Comparison of ENCODE assay signal across 8 cellular contexts in the genomic region with DNA sequence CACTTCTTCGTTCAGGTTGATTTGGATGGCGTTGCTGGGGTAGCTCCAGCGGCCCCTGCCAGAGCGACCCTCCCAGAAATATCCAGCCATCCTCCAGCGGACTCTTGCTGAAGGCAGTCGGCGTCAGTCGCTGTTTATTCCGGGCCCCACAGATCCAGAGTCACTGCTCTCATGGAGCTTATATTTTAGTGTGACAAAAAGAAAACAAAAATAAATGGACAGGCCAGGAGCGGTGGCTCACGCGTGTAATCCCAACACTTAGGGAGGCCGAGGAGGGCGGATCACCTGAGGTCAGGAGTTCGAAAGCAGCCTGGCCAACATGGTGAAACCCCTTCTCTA. TPM values are rescaled to one million over a fixed set of nuclear protein-coding genes. Genes with fewer than 3 reads are reported as not detected.
A peak's percentile ranks its signal among the peaks of the same experiment; 100 is the strongest.
DNase-seq lines count a peak whose midpoint lies in the region; ATAC-seq and TF ChIP-seq lines count a peak whose summit lies in the region.

No MANE protein-coding gene starts in this region.

- H3K18ac ChIP-seq in H9 (ENCODE audit: insufficient read length, low read depth, low read length): peak overlapping the region; percentile 56

- H3K56ac ChIP-seq in H9 (ENCODE audit: insufficient read length, low read depth, low read length): no peak overlapping the region

- H3K23me2 ChIP-seq in H9 (ENCODE audit: insufficient read length, low read depth, low read length, poor library complexity, severe bottlenecking): no peaks in the 10 kb centered on the region

- H4K8ac ChIP-seq in H9 (replicated peaks; ENCODE audit: insufficient read length, low read depth, low read length): no peak overlapping the region

- no peak for DNase-seq in H9
- no peak for DNase-seq in activated B cell treated with CpG ODN at 0.5 μM for 24 hours
- DNase-seq in left ventricle myocardium superior: no peak
- DNase-seq in NCI-H510A treated with DMSO at 0.1 percent for 48 hours (lab: John Stamatoyannopoulos, UW): no peak
- DNase-seq in NCI-H1092 (lab: John Stamatoyannopoulos, UW): no peak

- no peaks in the 10 kb centered on the region for H3K79me2 ChIP-seq in H9 (ENCODE audit: insufficient read depth, low read length)

- H4K20me1 ChIP-seq in H9 (ENCODE audit: control insufficient read depth, insufficient read depth, insufficient read length): no peaks in the 10 kb centered on the region

- intact Hi-C loops in activated B cell treated with CpG ODN at 0.5 μM for 24 hours (cut with micrococcal nuclease) (loop anchor here (1.0 to 5.0 kb wide), 11 partner anchors 115 to 1029 kb away; partner anchors contain the start of genes GART, ITSN1, MIS18A and PAXBP1), left ventricle myocardium superior (cut with micrococcal nuclease) (no loop called here)

- peak overlapping the region; percentile 2 for H3K27ac ChIP-seq in H9 (ENCODE audit: insufficient read length, low read depth, low read length)
- H3K27ac ChIP-seq in skeletal muscle tissue (ENCODE audit: low read depth, low read length): peak overlapping the region; percentile 87

- POLR2A ChIA-PET in activated B cell treated with CpG ODN at 0.5 μM for 24 hours (lab: Charles Lee): interaction anchor here (1.1 to 2.3 kb wide), 6 partner anchors 114 to 882 kb away, joined by 3 to 14 read pairs (median 6); partner anchors contain the start of genes PAXBP1, SYNJ1, TMEM50B and URB1

- no CpG with 5 or more reads among the region's 15 CpGs for WGBS in H9 (ENCODE audit: extremely low coverage, insufficient read length, low lambda C conversion rate)

- H3K14ac ChIP-seq in H9 (ENCODE audit: insufficient read depth, low read length): 0 out of 2 replicates have a peak overlapping the region, but pooled peaks have one; percentile 37

- no peak overlapping the region for H2BK20ac ChIP-seq in H9 (ENCODE audit: low read depth, low read length, poor library complexity, severe bottlenecking)

- H2BK12ac ChIP-seq in H9 (ENCODE audit: insufficient read length, low read depth, low read length): no peak overlapping the region

- H3K27ac Mint-ChIP-seq in H9 (peak overlapping the region; percentile 98 to 99 (median 99); a peak in 6 of 7 replicates), activated B cell treated with CpG ODN at 0.5 μM for 24 hours (peak overlapping the region; percentile 96)

- TF ChIP-seq CTCF in H9 (conservative IDR thresholded peaks at IDR 0.05): no peak
- no peak for TF ChIP-seq CTCF in activated B cell treated with CpG ODN at 0.5 μM for 24 hours (IDR thresholded peaks at IDR 0.05)

- no peak overlapping the region for H4K91ac ChIP-seq in H9 (ENCODE audit: insufficient read length, low read depth, low read length)

- H3K27me3 ChIP-seq in H9 (ENCODE audit: insufficient read depth, low read length): no peaks in the 10 kb centered on the region
- peaks cover 0 to 5% (median 0%) of the 10 kb centered on the region in 3 donors for H3K27me3 ChIP-seq in skeletal muscle tissue (ENCODE audit: control insufficient read depth in 3 of 3, insufficient read depth in 3 of 3, low read length in 3 of 3)

- H4K5ac ChIP-seq in H9 (ENCODE audit: insufficient read length, low read depth, low read length): no peak overlapping the region

- peaks cover 6% of the 10 kb centered on the region for H3K79me1 ChIP-seq in H9 (ENCODE audit: insufficient read depth, low read depth, low read length, poor library complexity, severe bottlenecking)

- H3K27me3 Mint-ChIP-seq in H9 (ENCODE audit: low read depth) (peaks cover 5% of the 10 kb centered on the region; the same call in 1 of the 2 replicates), activated B cell treated with CpG ODN at 0.5 μM for 24 hours (no peaks in the 10 kb centered on the region)

- peak overlapping the region; percentile 89 to 100 (median 96) for H3K4me3 ChIP-seq in skeletal muscle tissue (ENCODE audit: low read length in 3 of 3)

- H3K4me1 ChIP-seq in H9 (ENCODE audit: insufficient read depth, low read length) (no peaks in the 10 kb centered on the region; the same call in 1 of the 2 replicates), skeletal muscle tissue (ENCODE audit: control insufficient read depth in 3 of 3, insufficient read depth in 3 of 3, low read length in 3 of 3) (peaks cover 11 to 22% (median 12%) of the 10 kb centered on the region in 3 donors)

- peak overlapping the region; percentile 48 for H3K9ac ChIP-seq in H9 (ENCODE audit: extremely low read depth, insufficient read length, low read length)
- H3K9ac ChIP-seq in skeletal muscle tissue (ENCODE audit: low read depth in 1 of 3, low read length in 3 of 3): peak overlapping the region; percentile 84 to 94 (median 93)

- no peak overlapping the region for H2BK15ac ChIP-seq in H9 (ENCODE audit: low read depth, low read length)

- peaks cover 6 to 18% (median 15%) of the 10 kb centered on the region in 3 experiments; a peak in 6 of 7 replicates for H3K36me3 Mint-ChIP-seq in H9 (ENCODE audit: insufficient read depth in 1 of 3, low read depth in 3 of 3)
- peaks cover 23% of the 10 kb centered on the region for H3K36me3 Mint-ChIP-seq in activated B cell treated with CpG ODN at 0.5 μM for 24 hours (ENCODE audit: low read depth)

- H2AFZ ChIP-seq in H9 (ENCODE audit: low read length): no peak overlapping the region

- no peak overlapping the region for H2AK5ac ChIP-seq in H9 (ENCODE audit: insufficient read length, low read length)

- no peaks in the 10 kb centered on the region for H3K9me3 ChIP-seq in H9 (ENCODE audit: control insufficient read depth, low read depth, low read length)
- H3K9me3 ChIP-seq in skeletal muscle tissue (ENCODE audit: control insufficient read depth in 3 of 3, low read length in 3 of 3): no peaks in the 10 kb centered on the region

- H3K4me2 ChIP-seq in H9 (ENCODE audit: insufficient read depth, insufficient read length, low read length): peak overlapping the region; percentile 69

- peaks cover 5 to 8% of the 10 kb centered on the region in 2 experiments; a peak in 3 of 4 replicates for H3K4me1 Mint-ChIP-seq in H9
- H3K4me1 Mint-ChIP-seq in activated B cell treated with CpG ODN at 0.5 μM for 24 hours: peaks cover 12% of the 10 kb centered on the region

- no peaks in the 10 kb centered on the region for H3K9me3 Mint-ChIP-seq in H9
- no peaks in the 10 kb centered on the region for H3K9me3 Mint-ChIP-seq in activated B cell treated with CpG ODN at 0.5 μM for 24 hours

- H3K4ac ChIP-seq in H9 (ENCODE audit: low read depth, low read length): no peak overlapping the region

- H2BK5ac ChIP-seq in H9 (ENCODE audit: insufficient read length, low read length): no peak overlapping the region

- peaks cover 4 to 10% (median 9%) of the 10 kb centered on the region in 3 donors for H3K36me3 ChIP-seq in skeletal muscle tissue (ENCODE audit: control insufficient read depth in 3 of 3, insufficient read depth in 3 of 3, low read length in 3 of 3)

- H3K4me3 Mint-ChIP-seq in H9 (peak overlapping the region; percentile 97 to 98), activated B cell treated with CpG ODN at 0.5 μM for 24 hours (peak overlapping the region; percentile 97)

- H3K23ac ChIP-seq in H9 (ENCODE audit: insufficient read length, low read depth, low read length): no peak overlapping the region

- CTCF ChIA-PET in activated B cell treated with CpG ODN at 0.5 μM for 24 hours (lab: Charles Lee): interaction anchor here (0.5 to 2.0 kb wide), 3 partner anchors 13 to 1327 kb away, joined by 3 to 10 read pairs (median 3); partner anchors contain the start of gene PAXBP1

- H3T11ph ChIP-seq in H9 (ENCODE audit: low read length): no peak overlapping the region

- H2BK120ac ChIP-seq in H9 (ENCODE audit: low read depth, low read length, poor library complexity, severe bottlenecking): no peak overlapping the region

- no peak for ATAC-seq in activated B cell treated with CpG ODN at 0.5 μM for 24 hours (ENCODE audit: low read depth)
- ATAC-seq in left ventricle myocardium superior: peak; percentile 45
- no peak for ATAC-seq in GM19395 (IDR thresholded peaks at IDR 0.05; ENCODE audit: unreplicated experiment)
- ATAC-seq in GM19324 (IDR thresholded peaks at IDR 0.05; ENCODE audit: low FRiP score, unreplicated experiment): no peak

RNA-seq across cellular contexts. Expression of gene CFAP298, which starts 0.8 kb away (rescaled TPM):
- total RNA-seq in H9 (2021) (78.9 and 81.8 TPM in 2 replicates), activated B cell treated with CpG ODN at 0.5 μM for 24 hours (36.4 and 37.3 TPM in 2 replicates), left ventricle myocardium superior (22.6 TPM), skeletal muscle tissue (14.6 TPM)

RNA-seq across cellular contexts. Expression of gene TCP10L, which starts 27.6 kb away (rescaled TPM):
- 3.4 and 5.1 TPM in 2 replicates for total RNA-seq in H9 (2021)
- 0.58 and 0.98 TPM in 2 replicates for total RNA-seq in activated B cell treated with CpG ODN at 0.5 μM for 24 hours
- total RNA-seq in left ventricle myocardium superior: 2.9 TPM
- total RNA-seq in skeletal muscle tissue: not detected
